ENCODE assay signal across 8 cellular contexts in genomic region chr2:147045113-147045512, GRCh38.
DNase-seq lines count a peak whose midpoint lies in the region; ATAC-seq, FAIRE-seq and TF ChIP-seq lines count a peak whose summit lies in the region.

No MANE protein-coding gene starts in this region.

- H3K9ac ChIP-seq in adipocyte (ENCODE audit: low read length) (peak overlapping the region; percentile 16), keratinocyte (ENCODE audit: control insufficient read depth, extremely low read depth, insufficient read depth, low read length) (no peak overlapping the region)

- H3K27me3 Mint-ChIP-seq in natural killer cell (ENCODE audit: low read depth in 2 of 2): peaks cover 3 to 26% of the 10 kb centered on the region in 2 donors
- peaks cover 0 to 12% of the 10 kb centered on the region in 2 donors for H3K27me3 Mint-ChIP-seq in natural killer cell treated with Interleukin-12 subunit alpha and Interleukin-12 subunit beta and Interleukin-15 and Interleukin-18, amount 100 ng/mL, for 72 hours

- H3K36me3 ChIP-seq in adipocyte (ENCODE audit: control insufficient read depth, insufficient read depth, low read length, severe bottlenecking) (no peaks in the 10 kb centered on the region), keratinocyte (ENCODE audit: control insufficient read depth in 2 of 2, extremely low read depth in 1 of 2, insufficient read depth in 2 of 2, low read length in 2 of 2) (no peaks in the 10 kb centered on the region)

- H3K9me3 ChIP-seq in adipocyte (ENCODE audit: control insufficient read depth, low read length) (no peaks in the 10 kb centered on the region), keratinocyte (ENCODE audit: control insufficient read depth, low read depth, low read length) (no peaks in the 10 kb centered on the region)

- dilution Hi-C loops in keratinocyte (cut with MboI; ENCODE audit: extremely low pct_ligation_motif_present, low sequenced_read_pairs): loop anchor here (25.0 kb wide), 1 partner anchor 867 kb away; no protein-coding TSS in a partner anchor

- peaks cover 0 to 5% of the 10 kb centered on the region in 2 donors for H3K4me1 Mint-ChIP-seq in natural killer cell
- H3K4me1 Mint-ChIP-seq in natural killer cell treated with Interleukin-12 subunit alpha and Interleukin-12 subunit beta and Interleukin-15 and Interleukin-18, amount 100 ng/mL, for 72 hours (ENCODE audit: low read depth in 2 of 2): no peaks in the 10 kb centered on the region

- H3K4me3 Mint-ChIP-seq in natural killer cell: no peak overlapping the region
- no peak overlapping the region for H3K4me3 Mint-ChIP-seq in natural killer cell treated with Interleukin-12 subunit alpha and Interleukin-12 subunit beta and Interleukin-15 and Interleukin-18, amount 100 ng/mL, for 72 hours

- no peak for DNase-seq in natural killer cell
- no peak for DNase-seq in natural killer cell treated with Interleukin-12 subunit alpha and Interleukin-12 subunit beta and Interleukin-15 and Interleukin-18, amount 100 ng/mL, for 72 hours (ENCODE audit: low spot score)
- DNase-seq in RCC 7860 (ENCODE audit: low spot score): peak; percentile 20
- peak; percentile 16 for DNase-seq in adipocyte (ENCODE audit: low read depth)
- DNase-seq in keratinocyte (ENCODE audit: low read depth, low spot score): no peak
- DNase-seq in stimulated activated CD4-positive, alpha-beta T cell treated with anti-CD3 and anti-CD28 coated beads, TNF-alpha, amount 100 ng/mL, for 24 hours (ENCODE audit: low read depth in 3 of 3): peak; percentile 2 to 44 (median 18)
- no peak for DNase-seq in GF-D8 (lab: John Stamatoyannopoulos, UW)

- H4K20me1 ChIP-seq in keratinocyte (ENCODE audit: control insufficient read depth, extremely low read depth, insufficient read depth, low read length): no peaks in the 10 kb centered on the region

- H3K27ac ChIP-seq in keratinocyte (ENCODE audit: control insufficient read depth, insufficient read depth, low read length): no peak overlapping the region

- no peaks in the 10 kb centered on the region for H3K27me3 ChIP-seq in adipocyte (replicated peaks; ENCODE audit: control insufficient read depth, insufficient read depth, low read length)
- H3K27me3 ChIP-seq in keratinocyte (ENCODE audit: control insufficient read depth, extremely low read depth, insufficient read depth, low read length): no peaks in the 10 kb centered on the region

- no peak for ATAC-seq in natural killer cell
- ATAC-seq in natural killer cell treated with Interleukin-12 subunit alpha and Interleukin-12 subunit beta and Interleukin-15 and Interleukin-18, amount 100 ng/mL, for 72 hours: no peak
- peak; percentile 57 for ATAC-seq in HG02973 (IDR thresholded peaks at IDR 0.05; ENCODE audit: unreplicated experiment)

- no peak overlapping the region for H3K27ac Mint-ChIP-seq in natural killer cell
- no peak overlapping the region for H3K27ac Mint-ChIP-seq in natural killer cell treated with Interleukin-12 subunit alpha and Interleukin-12 subunit beta and Interleukin-15 and Interleukin-18, amount 100 ng/mL, for 72 hours

- no peaks in the 10 kb centered on the region for H3K79me2 ChIP-seq in keratinocyte (ENCODE audit: control insufficient read depth, insufficient read depth, low read length)

- H3K4me3 ChIP-seq in adipocyte (ENCODE audit: low read length) (no peak overlapping the region), keratinocyte (ENCODE audit: control insufficient read depth in 2 of 3, extremely low read depth in 1 of 3, insufficient read depth in 2 of 3, low read depth in 1 of 3, low read length in 3 of 3) (no peak overlapping the region)

- H3K9me1 ChIP-seq in keratinocyte (ENCODE audit: control insufficient read depth, extremely low read depth, insufficient read depth, low read length): no peaks in the 10 kb centered on the region

- H3K4me1 ChIP-seq in adipocyte (ENCODE audit: control insufficient read depth, insufficient read depth, low read length) (peaks cover 6% of the 10 kb centered on the region), keratinocyte (ENCODE audit: control insufficient read depth, extremely low read depth, insufficient read depth, low read length) (no peaks in the 10 kb centered on the region)

- FAIRE-seq in RCC 7860 (lab: Jason Lieb, UNC): no peak
- FAIRE-seq in keratinocyte (lab: Jason Lieb, UNC): peak; percentile 20

- no peaks in the 10 kb centered on the region for H3K9me3 Mint-ChIP-seq in natural killer cell
- H3K9me3 Mint-ChIP-seq in natural killer cell treated with Interleukin-12 subunit alpha and Interleukin-12 subunit beta and Interleukin-15 and Interleukin-18, amount 100 ng/mL, for 72 hours: no peaks in the 10 kb centered on the region

- no peak overlapping the region for H3K4me2 ChIP-seq in keratinocyte (ENCODE audit: control insufficient read depth, extremely low read depth, insufficient read depth, low read depth, low read length)

- TF ChIP-seq CTCF in natural killer cell (IDR thresholded peaks at IDR 0.05): peak; percentile 59
- TF ChIP-seq CTCF in keratinocyte (optimal IDR thresholded peaks at IDR 0.05 in 1 of 3, IDR thresholded peaks at IDR 0.05 in 1 of 3, conservative IDR thresholded peaks at IDR 0.05 in 1 of 3; ENCODE audit: extremely low read depth in 1 of 3, insufficient read depth in 2 of 3, low read length in 3 of 3): peak; percentile 59 to 69 (median 62)

- no peaks in the 10 kb centered on the region for H3K36me3 Mint-ChIP-seq in natural killer cell
- H3K36me3 Mint-ChIP-seq in natural killer cell treated with Interleukin-12 subunit alpha and Interleukin-12 subunit beta and Interleukin-15 and Interleukin-18, amount 100 ng/mL, for 72 hours: no peaks in the 10 kb centered on the region

- intact Hi-C loops in natural killer cell (cut with micrococcal nuclease): loop anchor here (1.0 kb wide), 1 partner anchor 866 kb away; no protein-coding TSS in a partner anchor

- H2AFZ ChIP-seq in keratinocyte (ENCODE audit: control insufficient read depth, low read length): peak overlapping the region; percentile 32

Comparison
In these comparisons a context has a peak if more than half of its experiments do, and no peak if none do; other contexts are left out.
1. DNase-seq: peak in RCC 7860 (single experiment), adipocyte (single experiment) and stimulated activated CD4-positive, alpha-beta T cell treated with anti-CD3 and anti-CD28 coated beads, TNF-alpha, amount 100 ng/mL, for 24 hours (3 of 3); none in natural killer cell (single experiment), natural killer cell treated with Interleukin-12 subunit alpha and Interleukin-12 subunit beta and Interleukin-15 and Interleukin-18, amount 100 ng/mL, for 72 hours (single experiment), keratinocyte (single experiment) and GF-D8 (single experiment).